ENCODE assay signal across 21 cellular contexts in genomic region chr1:2047749-2048729, GRCh38. TPM values are rescaled to one million over a fixed set of nuclear protein-coding genes. Genes with fewer than 3 reads are reported as not detected.
DNase-seq lines count a peak whose midpoint lies in the region; ATAC-seq, FAIRE-seq and TF ChIP-seq lines count a peak whose summit lies in the region.
"Had no signal": no experiment of that assay in that cellular context is flagged by ENCODE, and none has a peak within 500 bp of the region (broad histone marks: within the 10 kb centered on the region; RNA-seq: fewer than 3 reads in every experiment).

No MANE protein-coding gene starts in this region.

- peaks cover 24% of the 10 kb centered on the region for H3K4me1 Mint-ChIP-seq in activated CD4-positive, alpha-beta T cell treated with anti-CD3 and anti-CD28 coated beads for 36 hours
- peaks cover 7% of the 10 kb centered on the region for H3K4me1 Mint-ChIP-seq in osteocyte (ENCODE audit: unreplicated experiment)

- H3K27me3 ChIP-seq in Peyer's patch, result no peaks in the 10 kb centered on the region
- H3K27me3 ChIP-seq in H1 (replicated peaks in 1 of 4; ENCODE audit: control insufficient read depth in 3 of 4, extremely low read depth in 1 of 4, insufficient read depth in 3 of 4, low read length in 3 of 4), result peaks cover 0 to 7% (median 0%) of the 10 kb centered on the region in 4 experiments; a peak in 3 of 7 replicates
- peaks cover 41% of the 10 kb centered on the region for H3K27me3 ChIP-seq in A673 (replicated peaks; ENCODE audit: insufficient read depth, low read depth, low read length, poor library complexity)

- H3K4me2 ChIP-seq in H1 (ENCODE audit: insufficient read depth in 1 of 2, low read depth in 2 of 2, low read length in 2 of 2), result peak overlapping the region; percentile 54 to 65

- no peak overlapping the region for H2AFZ ChIP-seq in H1 (ENCODE audit: low read length)

- peaks cover 0 to 15% of the 10 kb centered on the region in 2 experiments; a peak in 1 of 4 replicates for H3K79me2 ChIP-seq in H1 (ENCODE audit: control insufficient read depth in 1 of 2, insufficient read depth in 2 of 2, low read length in 2 of 2)

- H3K14ac ChIP-seq in H1 (ENCODE audit: insufficient read length), result no peak overlapping the region

- peak overlapping the region; percentile 95; the same call in 1 of the 2 replicates for H2BK20ac ChIP-seq in H1 (ENCODE audit: low read length)

- peak overlapping the region; percentile 71; the same call in 1 of the 2 replicates for H2BK5ac ChIP-seq in H1 (ENCODE audit: low read depth, low read length)

- peaks cover 4% of the 10 kb centered on the region for H3K79me1 ChIP-seq in H1 (ENCODE audit: low read depth, low read length)

- no TSS peak for BruUV-seq in A673 (replicated peaks; lab: Mats Ljungman, UMichigan)

- TF ChIP-seq POLR2A in Peyer's patch (IDR thresholded peaks at IDR 0.05) (peak in 1 of 2 donors; percentile 55), H1 (IDR thresholded peaks at IDR 0.05; ENCODE audit: control extremely low read depth in 1 of 2, low read depth in 2 of 2, low read length in 2 of 2) (no peak)

- FAIRE-seq in H1 (lab: Jason Lieb, UNC), result no peak
- FAIRE-seq: A204.1, D721Med had no signal

- H4K8ac ChIP-seq in H1 (ENCODE audit: extremely low read depth, insufficient read depth, low read length), result no peak overlapping the region; the same call in 1 of the 2 replicates

- peak overlapping the region; percentile 68 for H3K4me3 Mint-ChIP-seq in activated CD4-positive, alpha-beta T cell treated with anti-CD3 and anti-CD28 coated beads for 36 hours
- peak overlapping the region; percentile 38 for H3K4me3 Mint-ChIP-seq in osteocyte (ENCODE audit: unreplicated experiment)

- no peaks in the 10 kb centered on the region for H3K36me3 ChIP-seq in Peyer's patch
- no peaks in the 10 kb centered on the region for H3K36me3 ChIP-seq in H1 (ENCODE audit: control insufficient read depth in 2 of 4, insufficient read depth in 4 of 4, low read length in 3 of 4)
- H3K36me3 ChIP-seq in A673 (ENCODE audit: insufficient read depth, low read length, poor library complexity, severe bottlenecking), result no peaks in the 10 kb centered on the region
- H3K36me3 ChIP-seq: sigmoid colon had no signal

- H2BK120ac ChIP-seq in H1 (replicated peaks; ENCODE audit: low read depth, low read length), result peak overlapping the region; percentile 38

- H4K20me1 ChIP-seq in H1 (replicated peaks in 1 of 2; ENCODE audit: control insufficient read depth in 1 of 2, insufficient read depth in 2 of 2, low read length in 2 of 2), result peaks cover 3 to 5% of the 10 kb centered on the region in 2 experiments

- no peak for TF ChIP-seq CTCF in Peyer's patch (IDR thresholded peaks at IDR 0.05)
- TF ChIP-seq CTCF in H1 (IDR thresholded peaks at IDR 0.05; ENCODE audit: control extremely low read depth in 1 of 3, insufficient read depth in 1 of 3, low read depth in 1 of 3, low read length in 3 of 3), result no peak
- TF ChIP-seq CTCF in osteocyte (IDR thresholded peaks at IDR 0.05), result no peak
- no peak for TF ChIP-seq CTCF in A673 (conservative IDR thresholded peaks at IDR 0.05; ENCODE audit: low read depth, low read length)

- peaks cover 13 to 51% (median 21%) of the 10 kb centered on the region in 4 donors for H3K4me1 ChIP-seq in Peyer's patch
- H3K4me1 ChIP-seq in H1 (replicated peaks in 1 of 4; ENCODE audit: control insufficient read depth in 3 of 4, insufficient read depth in 4 of 4, low read length in 3 of 4), result peaks cover 0 to 28% (median 20%) of the 10 kb centered on the region in 4 experiments; a peak in 6 of 7 replicates
- H3K4me1 ChIP-seq in A673 (ENCODE audit: insufficient read depth, low read length, poor library complexity, severe bottlenecking), result peaks cover 5% of the 10 kb centered on the region

- WGBS in H1 (ENCODE audit: extremely low coverage in 1 of 2, insufficient coverage in 1 of 2, insufficient read length in 1 of 2, insufficient replicate concordance in 2 of 2, low coverage in 1 of 2, low lambda C conversion rate in 2 of 2, missing lambda C conversion rate in 1 of 2), 2 experiments, result 72% methylated on average over 20 of the region's 25 CpGs; no CpG with 5 or more reads in 1 of the 2 experiments

- peak overlapping the region; percentile 72; the same call in 1 of the 2 replicates for H2BK15ac ChIP-seq in H1 (ENCODE audit: low read length)

- H3K9me3 ChIP-seq in Peyer's patch, result no peaks in the 10 kb centered on the region
- no peaks in the 10 kb centered on the region for H3K9me3 ChIP-seq in H1 (ENCODE audit: insufficient read depth in 2 of 2, low read depth in 1 of 2, low read length in 1 of 2)
- no peaks in the 10 kb centered on the region for H3K9me3 ChIP-seq in A673 (ENCODE audit: low read depth, low read length, poor library complexity, severe bottlenecking)
- H3K9me3 ChIP-seq: sigmoid colon had no signal

- no peaks in the 10 kb centered on the region for H3K36me3 Mint-ChIP-seq in activated CD4-positive, alpha-beta T cell treated with anti-CD3 and anti-CD28 coated beads for 36 hours (ENCODE audit: low read depth)
- no peaks in the 10 kb centered on the region for H3K36me3 Mint-ChIP-seq in osteocyte (ENCODE audit: unreplicated experiment)

- ATAC-seq in activated CD4-positive, alpha-beta T cell treated with anti-CD3 and anti-CD28 coated beads for 36 hours, result no peak
- no peak for ATAC-seq in GM21423 (IDR thresholded peaks at IDR 0.05; ENCODE audit: unreplicated experiment)
- ATAC-seq: esophagus mucosa had no signal

- H3K18ac ChIP-seq in H1 (ENCODE audit: extremely low read depth, low read length), result peak overlapping the region; percentile 83

- no peak for DNase-seq in activated CD4-positive, alpha-beta T cell treated with anti-CD3 and anti-CD28 coated beads for 36 hours
- no peak for DNase-seq in activated CD4-positive, alpha-beta T cell treated with anti-CD3 and anti-CD28 coated beads, Interleukin-2, amount 50 U/mL, for 1 hour
- DNase-seq in Peyer's patch (peak in 2 of 3 donors; percentile 78 to 81), H1 (ENCODE audit: low read depth in 1 of 2, low spot score in 2 of 2) (peak in 1 of 2 experiments; percentile 76), osteocyte (ENCODE audit: extremely low spot score, unreplicated experiment) (no peak), GM03348 (ENCODE audit: low spot score) (no peak), A673 (ENCODE audit: low spot score) (no peak)
- DNase-seq: anterior cingulate cortex, Kasumi-1, NCI-H1694 treated with DMSO at 0.1 percent for 48 hours, NCI-H524 treated with DMSO at 0.1 percent for 48 hours, RPMI8226, sigmoid colon, T-helper 9 cell had no signal

- H2AK5ac ChIP-seq in H1 (ENCODE audit: low read depth, low read length), result peak overlapping the region; percentile 27; the same call in 1 of the 2 replicates

- no peak overlapping the region for H4K5ac ChIP-seq in H1 (ENCODE audit: insufficient read length, low read depth, low read length)

- POLR2A ChIA-PET in activated CD4-positive, alpha-beta T cell treated with anti-CD3 and anti-CD28 coated beads for 36 hours (lab: Charles Lee), result no interaction called here
- POLR2A ChIA-PET in H1 (lab: Charles Lee; ENCODE audit: partially characterized antibody) (interaction anchor here (0.6 to 1.8 kb wide), 3 partner anchors 9 to 324 kb away, joined by 3 to 6 read pairs (median 4); partner anchors contain the start of gene CDK11A), A673 (lab: Charles Lee; ENCODE audit: low non-redundant PET) (no interaction called here)

- peak overlapping the region; percentile 84; the same call in 1 of the 2 replicates for H2BK12ac ChIP-seq in H1 (ENCODE audit: low read depth, low read length)

- H3K27me3 Mint-ChIP-seq in activated CD4-positive, alpha-beta T cell treated with anti-CD3 and anti-CD28 coated beads for 36 hours, result peaks cover 14% of the 10 kb centered on the region
- peaks cover 37% of the 10 kb centered on the region for H3K27me3 Mint-ChIP-seq in osteocyte (ENCODE audit: unreplicated experiment)

- no peak for TF ChIP-seq RAD21 in H1 (IDR thresholded peaks at IDR 0.05 in 1 of 2, conservative IDR thresholded peaks at IDR 0.05 in 1 of 2; ENCODE audit: low read depth in 2 of 2, low read length in 2 of 2)

- H3K9me3 Mint-ChIP-seq in activated CD4-positive, alpha-beta T cell treated with anti-CD3 and anti-CD28 coated beads for 36 hours (ENCODE audit: low read depth), result no peaks in the 10 kb centered on the region
- H3K9me3 Mint-ChIP-seq in osteocyte (ENCODE audit: unreplicated experiment), result no peaks in the 10 kb centered on the region

- no peak overlapping the region for H3K56ac ChIP-seq in H1 (replicated peaks; ENCODE audit: insufficient read length, low read depth, low read length)

- peaks cover 8% of the 10 kb centered on the region for H3K23me2 ChIP-seq in H1 (ENCODE audit: low read depth, low read length)

- H3K23ac ChIP-seq in H1 (ENCODE audit: insufficient read length), result no peak overlapping the region

- peak overlapping the region; percentile 49 for H3K4ac ChIP-seq in H1 (replicated peaks; ENCODE audit: insufficient read length, low read depth, low read length)

- intact Hi-C loops in activated CD4-positive, alpha-beta T cell treated with anti-CD3 and anti-CD28 coated beads for 36 hours (cut with DNase I, micrococcal nuclease), result loop anchor here in 1 of 2 experiments (5.0 kb wide), 1 partner anchor 534 kb away; no protein-coding TSS in a partner anchor
- intact Hi-C loops in A673 (cut with micrococcal nuclease; ENCODE audit: unreplicated experiment), result no loop called here

- no peak overlapping the region for H3K9ac ChIP-seq in H1 (replicated peaks in 1 of 4; ENCODE audit: extremely low read depth in 1 of 4, low read depth in 3 of 4, low read length in 3 of 4)

- H3K27ac ChIP-seq in Peyer's patch (peak overlapping the region in 3 of 4 donors; percentile 66 to 95 (median 93)), H1 (ENCODE audit: low read depth, low read length) (no peak overlapping the region), A673 (ENCODE audit: low read depth, low read length, poor library complexity, severe bottlenecking) (no peak overlapping the region)
- H3K27ac ChIP-seq: coronary artery, sigmoid colon had no signal

- H3K4me3 ChIP-seq in Peyer's patch, result peak overlapping the region in 2 of 4 donors; percentile 34 to 37
- peak overlapping the region in 3 of 4 experiments; percentile 10 to 39 (median 19); a peak in 4 of 8 replicates for H3K4me3 ChIP-seq in H1 (ENCODE audit: extremely low read depth in 1 of 4, insufficient read depth in 2 of 4, low read depth in 3 of 4, low read length in 4 of 4)
- H3K4me3 ChIP-seq in A673 (ENCODE audit: low read depth, low read length, poor library complexity, severe bottlenecking), result no peak overlapping the region
- H3K4me3 ChIP-seq: coronary artery, sigmoid colon had no signal

- peak overlapping the region; percentile 86 for H4K91ac ChIP-seq in H1 (replicated peaks; ENCODE audit: insufficient read length, low read length)

- TF ChIP-seq EP300 in H1 (IDR thresholded peaks at IDR 0.05; ENCODE audit: borderline replicate concordance in 1 of 2, low read depth in 2 of 2, low read length in 2 of 2), result no peak

- no peak overlapping the region for H3K27ac Mint-ChIP-seq in activated CD4-positive, alpha-beta T cell treated with anti-CD3 and anti-CD28 coated beads for 36 hours
- H3K27ac Mint-ChIP-seq in osteocyte (ENCODE audit: unreplicated experiment), result no peak overlapping the region

- CTCF ChIA-PET in activated CD4-positive, alpha-beta T cell treated with anti-CD3 and anti-CD28 coated beads for 36 hours (lab: Charles Lee), result interaction anchor here (1.3 kb wide), 1 partner anchor 27 kb away, joined by 4 read pairs; no protein-coding TSS in a partner anchor
- CTCF ChIA-PET in H1 (lab: Charles Lee; ENCODE audit: partially characterized antibody) (interaction anchor here (0.6 to 2.5 kb wide), 13 partner anchors 25 to 142 kb away, joined by 3 to 15 read pairs (median 4); partner anchors contain the start of gene CFAP74), A673 (lab: Charles Lee) (no interaction called here)

RNA-seq across cellular contexts. Expression of gene PRKCZ, which starts 2.2 kb away (rescaled TPM):
- total RNA-seq in activated CD4-positive, alpha-beta T cell treated with anti-CD3 and anti-CD28 coated beads for 36 hours, result 10 to 100 TPM in 1 of 2 experiments, 1 to 10 TPM in 1; 9.8 to 10.9 TPM
- total RNA-seq in Peyer's patch (100 to 1,000 TPM in 2 of 4 donors, 10 to 100 TPM in 2; 51.2 to 105 (median 93.6) TPM), osteocyte (2.3 and 3.1 TPM in 2 replicates), A673 (2021) (1.9 and 3.2 TPM in 2 replicates)
- total RNA-seq in H1 (2021; fragmentation: NEBNext Ultra II Directional; extraction: Animal tissue kit (Norgen Biotek cat#: 25700)), result 45.1 and 49.4 TPM in 2 replicates
- 37.4 and 55.9 TPM in 2 replicates for polyA plus RNA-seq in H1 (2011; rRNA removed)
- polyA plus RNA-seq in H1 (2011; cell fraction: cytosol; rRNA removed), result 46.4 TPM
- 136 TPM for polyA plus RNA-seq in H1 (2011; cell fraction: nucleus; rRNA removed)
- 43.5 to 47.4 TPM (median 45.9 TPM) in 4 replicates for polyA plus RNA-seq in H1 (2012, experiment 1 of 2)
- 43.8 TPM for polyA plus RNA-seq in H1 (2012, experiment 2 of 2)
- polyA plus RNA-seq in H1 (2013, experiment 1 of 2), result 26.2 TPM
- polyA plus RNA-seq in H1 (2013, experiment 2 of 2), result 26.6 TPM
- 26.1 and 68.1 TPM in 2 replicates for polyA minus RNA-seq in H1 (2011; rRNA and poly(A)+ RNA removed)
- polyA minus RNA-seq in H1 (2011; cell fraction: cytosol; rRNA and poly(A)+ RNA removed), result 23.0 TPM
- polyA minus RNA-seq in H1 (2011; cell fraction: nucleus; rRNA and poly(A)+ RNA removed), result 32.2 TPM

RNA-seq across cellular contexts. Expression of gene GABRD, which starts 28.9 kb away (rescaled TPM):
- not detected for total RNA-seq in activated CD4-positive, alpha-beta T cell treated with anti-CD3 and anti-CD28 coated beads for 36 hours
- total RNA-seq in Peyer's patch, result not detected
- total RNA-seq in H1 (2021; fragmentation: NEBNext Ultra II Directional; extraction: Animal tissue kit (Norgen Biotek cat#: 25700)), result 1.8 and 1.9 TPM in 2 replicates
- polyA plus RNA-seq in H1 (2011; rRNA removed), result 3.0 and 3.3 TPM in 2 replicates
- polyA plus RNA-seq in H1 (2011; cell fraction: cytosol; rRNA removed), result 2.9 TPM
- 12.6 TPM for polyA plus RNA-seq in H1 (2011; cell fraction: nucleus; rRNA removed)
- polyA plus RNA-seq in H1 (2012, experiment 1 of 2), result 1.7 to 3.4 TPM (median 2.7 TPM) in 4 replicates
- polyA plus RNA-seq in H1 (2012, experiment 2 of 2), result 3.2 TPM
- polyA plus RNA-seq in H1 (2013, experiment 1 of 2), result 1.6 TPM
- 1.5 TPM for polyA plus RNA-seq in H1 (2013, experiment 2 of 2)
- polyA minus RNA-seq in H1 (2011; rRNA and poly(A)+ RNA removed), result 2.0 and 2.4 TPM in 2 replicates
- polyA minus RNA-seq in H1 (2011; cell fraction: cytosol; rRNA and poly(A)+ RNA removed), result 1.8 TPM
- 1.2 TPM for polyA minus RNA-seq in H1 (2011; cell fraction: nucleus; rRNA and poly(A)+ RNA removed)
- not detected in 2 replicates for total RNA-seq in osteocyte
- total RNA-seq in A673 (2021), result not detected in 2 replicates
- total RNA-seq: kidney epithelial cell, myocyte, sigmoid colon had no signal

RNA-seq across cellular contexts. Expression of gene CFAP74, which starts 44.5 kb away (rescaled TPM):
- total RNA-seq in activated CD4-positive, alpha-beta T cell treated with anti-CD3 and anti-CD28 coated beads for 36 hours, result under 1 TPM in 1 of 2 experiments, not detected in 1; 0.25 TPM
- total RNA-seq in Peyer's patch (1 to 10 TPM in 1 of 4 donors, under 1 TPM in 2, not detected in 1; 0.35 to 1.1 (median 0.83) TPM), osteocyte (not detected in 2 replicates), A673 (2021) (not detected in 2 replicates)
- total RNA-seq in H1 (2021; fragmentation: NEBNext Ultra II Directional; extraction: Animal tissue kit (Norgen Biotek cat#: 25700)), result 0.20 and 0.33 TPM in 2 replicates
- 0.09 and 0.22 TPM in 2 replicates for polyA plus RNA-seq in H1 (2011; rRNA removed)
- polyA plus RNA-seq in H1 (2011; cell fraction: cytosol; rRNA removed), result 0.14 TPM
- 1.3 TPM for polyA plus RNA-seq in H1 (2011; cell fraction: nucleus; rRNA removed)
- 0.15 to 0.23 TPM (median 0.23 TPM) in 3 of 4 replicates, not detected in the other for polyA plus RNA-seq in H1 (2012, experiment 1 of 2)
- 0.39 TPM for polyA plus RNA-seq in H1 (2012, experiment 2 of 2)
- 0.12 TPM for polyA plus RNA-seq in H1 (2013, experiment 1 of 2)
- 0.06 TPM for polyA plus RNA-seq in H1 (2013, experiment 2 of 2)
- 0.06 and 0.10 TPM in 2 replicates for polyA minus RNA-seq in H1 (2011; rRNA and poly(A)+ RNA removed)
- not detected for polyA minus RNA-seq in H1 (2011; cell fraction: cytosol; rRNA and poly(A)+ RNA removed)
- 0.50 TPM for polyA minus RNA-seq in H1 (2011; cell fraction: nucleus; rRNA and poly(A)+ RNA removed)
- total RNA-seq: esophagus mucosa, kidney epithelial cell, myocyte had no signal

Comparison
In these comparisons a context has a peak if more than half of its experiments do, and no peak if none do; other contexts are left out.
1. DNase-seq: peak in Peyer's patch (2 of 3); none in activated CD4-positive, alpha-beta T cell treated with anti-CD3 and anti-CD28 coated beads for 36 hours (single experiment), activated CD4-positive, alpha-beta T cell treated with anti-CD3 and anti-CD28 coated beads, Interleukin-2, amount 50 U/mL, for 1 hour (single experiment), osteocyte (single experiment), GM03348 (single experiment) and A673 (single experiment).
2. H3K27ac ChIP-seq: peak in Peyer's patch (3 of 4); none in H1 (single experiment) and A673 (single experiment).